20 cellular contexts compared by ENCODE assay signal in the genomic region with DNA sequence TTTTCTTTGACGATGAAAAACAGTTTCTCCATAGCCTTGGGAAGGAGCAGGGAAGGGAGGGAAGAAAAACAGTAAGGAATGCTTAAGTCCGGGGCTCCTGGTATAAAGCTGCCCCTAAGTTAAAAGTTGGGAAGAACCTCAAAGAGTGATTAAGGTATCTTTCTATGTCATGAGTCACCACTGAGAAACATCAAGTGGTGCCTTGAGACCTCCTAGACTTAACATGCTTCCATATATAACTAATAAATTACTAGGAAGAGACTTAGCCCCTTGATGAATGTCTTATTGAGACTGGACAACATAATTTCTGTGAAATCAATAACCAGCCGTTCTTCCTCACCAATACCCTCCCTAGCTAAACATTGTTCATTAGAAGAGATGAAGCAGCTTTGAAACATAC.
DNase-seq lines count a peak whose midpoint lies in the region; FAIRE-seq and TF ChIP-seq lines count a peak whose summit lies in the region.
"Had no signal": no experiment of that assay in that cellular context is flagged by ENCODE, and none has a peak within 500 bp of the region (broad histone marks: within the 10 kb centered on the region; RNA-seq: fewer than 3 reads in every experiment).

No MANE protein-coding gene starts in this region.

- no peaks in the 10 kb centered on the region for H4K20me1 ChIP-seq in smooth muscle cell (ENCODE audit: low read depth)

- no peak overlapping the region for H2AFZ ChIP-seq in smooth muscle cell (ENCODE audit: low read depth)

- peaks cover 12% of the 10 kb centered on the region for H3K4me1 ChIP-seq in smooth muscle cell (ENCODE audit: low read depth)
- no peaks in the 10 kb centered on the region for H3K4me1 ChIP-seq in CD8-positive, alpha-beta memory T cell (ENCODE audit: insufficient read depth, low read length)

- FAIRE-seq in RCC 7860 (lab: Jason Lieb, UNC) = no peak
- FAIRE-seq: G401.6, GM12891 had no signal

- no peaks in the 10 kb centered on the region for H3K9me3 ChIP-seq in smooth muscle cell (replicated peaks; ENCODE audit: low read depth)
- H3K9me3 ChIP-seq in CD8-positive, alpha-beta memory T cell (ENCODE audit: low read length) = no peaks in the 10 kb centered on the region
- H3K9me3 ChIP-seq: thoracic aorta had no signal

- H3K4me3 Mint-ChIP-seq in CD8-positive, alpha-beta memory T cell = no peak overlapping the region
- H3K4me3 Mint-ChIP-seq: activated naive CD4-positive, alpha-beta T cell treated with anti-CD3 and anti-CD28 coated beads, Interleukin-2, amount 50 U/mL, for 24 hours; CD4-positive, CD25-positive, alpha-beta regulatory T cell; H9; nephron progenitor cell had no signal

- peaks cover 4% of the 10 kb centered on the region for H3F3A ChIP-seq in smooth muscle cell (ENCODE audit: low read depth)

- peak overlapping the region; percentile 30 for H3K9ac ChIP-seq in smooth muscle cell (ENCODE audit: low read depth)

- TF ChIP-seq CTCF in fibroblast of villous mesenchyme (IDR thresholded peaks at IDR 0.05; ENCODE audit: insufficient read depth, low read depth, low read length) (no peak), smooth muscle cell (IDR thresholded peaks at IDR 0.05; ENCODE audit: borderline replicate concordance, insufficient read depth, poor library complexity, severe bottlenecking) (no peak)

- H3K9me3 Mint-ChIP-seq in CD8-positive, alpha-beta memory T cell = peaks cover 0 to 2% (median 0%) of the 10 kb centered on the region in 5 donors
- H3K9me3 Mint-ChIP-seq: activated naive CD4-positive, alpha-beta T cell treated with anti-CD3 and anti-CD28 coated beads, Interleukin-2, amount 50 U/mL, for 24 hours; H9 had no signal

- no peaks in the 10 kb centered on the region for H3K36me3 Mint-ChIP-seq in CD8-positive, alpha-beta memory T cell
- H3K36me3 Mint-ChIP-seq: activated naive CD4-positive, alpha-beta T cell treated with anti-CD3 and anti-CD28 coated beads, Interleukin-2, amount 50 U/mL, for 24 hours; CD4-positive, CD25-positive, alpha-beta regulatory T cell had no signal

- no peaks in the 10 kb centered on the region for H3K36me3 ChIP-seq in smooth muscle cell (ENCODE audit: low read depth)
- no peaks in the 10 kb centered on the region for H3K36me3 ChIP-seq in CD8-positive, alpha-beta memory T cell (ENCODE audit: insufficient read depth, low read length)
- H3K36me3 ChIP-seq: cardiac muscle cell, thoracic aorta had no signal

- POLR2A ChIA-PET in CD8-positive, alpha-beta memory T cell (lab: Charles Lee) = no interaction called here

- H3K27ac Mint-ChIP-seq in CD8-positive, alpha-beta memory T cell = no peak overlapping the region
- H3K27ac Mint-ChIP-seq: activated naive CD4-positive, alpha-beta T cell treated with anti-CD3 and anti-CD28 coated beads, Interleukin-2, amount 50 U/mL, for 24 hours; CD4-positive, CD25-positive, alpha-beta regulatory T cell; H9; nephron progenitor cell had no signal

- H3K27me3 Mint-ChIP-seq in CD8-positive, alpha-beta memory T cell = peaks cover 9 to 12% of the 10 kb centered on the region in 2 donors

- H3K79me2 ChIP-seq in smooth muscle cell (ENCODE audit: low read depth) = no peaks in the 10 kb centered on the region

- H3K27me3 ChIP-seq in smooth muscle cell (ENCODE audit: low read depth) = no peaks in the 10 kb centered on the region
- no peaks in the 10 kb centered on the region for H3K27me3 ChIP-seq in CD8-positive, alpha-beta memory T cell (ENCODE audit: insufficient read depth, low read length, poor library complexity, severe bottlenecking)
- H3K27me3 ChIP-seq: cardiac muscle cell had no signal

- CTCF ChIA-PET in CD8-positive, alpha-beta memory T cell (lab: Charles Lee) = no interaction called here

- H3K4me2 ChIP-seq in smooth muscle cell = peak overlapping the region; percentile 67

- DNase-seq in DMS153 (lab: John Stamatoyannopoulos, UW) = peak; percentile 49
- DNase-seq in DMS153 treated with DMSO at 0.1 percent for 48 hours (lab: John Stamatoyannopoulos, UW; ENCODE audit: unreplicated experiment) = no peak
- DNase-seq in RCC 7860 (ENCODE audit: low spot score) = peak; percentile 72
- DNase-seq in fibroblast of villous mesenchyme (ENCODE audit: low read depth) = peak; percentile 32
- no peak for DNase-seq in smooth muscle cell (lab: John Stamatoyannopoulos, UW; ENCODE audit: unreplicated experiment)
- no peak for DNase-seq in COLO668 (lab: John Stamatoyannopoulos, UW; ENCODE audit: unreplicated experiment)
- no peak for DNase-seq in CD8-positive, alpha-beta memory T cell
- DNase-seq in HuH-7.5 (ENCODE audit: low spot score) = no peak
- DNase-seq: CD4-positive, CD25-positive, alpha-beta regulatory T cell; effector memory CD4-positive, alpha-beta T cell; H9; KBM-7; nephron progenitor cell; retina had no signal

- H3K4me3 ChIP-seq in fibroblast of villous mesenchyme (ENCODE audit: low read depth, low read length) (no peak overlapping the region), smooth muscle cell (no peak overlapping the region)
- H3K4me3 ChIP-seq in CD8-positive, alpha-beta memory T cell (ENCODE audit: low read length) = no peak overlapping the region
- H3K4me3 ChIP-seq: cardiac muscle cell, thoracic aorta had no signal

- peak overlapping the region; percentile 82 for H3K27ac ChIP-seq in smooth muscle cell (ENCODE audit: low read depth)
- H3K27ac ChIP-seq in CD8-positive, alpha-beta memory T cell (ENCODE audit: low read depth, low read length) = no peak overlapping the region
- H3K27ac ChIP-seq: 22Rv1, cardiac muscle cell, thoracic aorta had no signal

- H3K4me1 Mint-ChIP-seq in CD8-positive, alpha-beta memory T cell = peaks cover 0 to 4% (median 2%) of the 10 kb centered on the region in 3 donors
- H3K4me1 Mint-ChIP-seq: activated naive CD4-positive, alpha-beta T cell treated with anti-CD3 and anti-CD28 coated beads, Interleukin-2, amount 50 U/mL, for 24 hours; CD4-positive, CD25-positive, alpha-beta regulatory T cell had no signal

- 49% methylated on average over 3 of the region's 3 CpGs for WGBS in smooth muscle cell (ENCODE audit: low lambda C conversion rate)

Comparison
In these comparisons a context has a peak if more than half of its experiments do, and no peak if none do; other contexts are left out.
1. DNase-seq: peak in DMS153 (single experiment), RCC 7860 (single experiment) and fibroblast of villous mesenchyme (single experiment); none in DMS153 treated with DMSO at 0.1 percent for 48 hours (single experiment), smooth muscle cell (single experiment), COLO668 (single experiment), CD8-positive, alpha-beta memory T cell (0 of 5) and HuH-7.5 (single experiment).